8 cellular contexts compared by ENCODE assay signal in genomic region chr18:56650944-56651770, GRCh38. TPM values are rescaled to one million over a fixed set of nuclear protein-coding genes. Genes with fewer than 3 reads are reported as not detected.
DNase-seq lines count a peak whose midpoint lies in the region; ATAC-seq lines count a peak whose summit lies in the region.

TSS of gene WDR7 (plus strand) at chr18:56651359. CDS start at chr18:56672516, 21,157 bp downstream.

- DNase-seq in NCI-H1092 treated with DMSO at 0.1 percent for 48 hours (lab: John Stamatoyannopoulos, UW), result peak; percentile 99
- peak; percentile 87 for DNase-seq in SKM-1 (lab: John Stamatoyannopoulos, UW; ENCODE audit: unreplicated experiment)
- peak; percentile 91 for DNase-seq in activated naive CD4-positive, alpha-beta T cell treated with anti-CD3 and anti-CD28 coated beads, Interleukin-2, amount 50 U/mL, for 72 hours (ENCODE audit: low spot score in 2 of 2)
- peak; percentile 85 for DNase-seq in glomerular endothelial cell (ENCODE audit: extremely low read depth, low read depth, low spot score)
- peak; percentile 99 for DNase-seq in occipital lobe (lab: John Stamatoyannopoulos, UW)

- peak within 1 kb of the TSS; percentile 94 for H3K4me3 ChIP-seq in GM08714 (ENCODE audit: low read length)

- H3K9me3 Mint-ChIP-seq in activated naive CD4-positive, alpha-beta T cell treated with anti-CD3 and anti-CD28 coated beads, Interleukin-2, amount 50 U/mL, for 72 hours, result peaks cover 5 to 14% of the 10 kb centered on the region in 2 donors

- H3K36me3 Mint-ChIP-seq in activated naive CD4-positive, alpha-beta T cell treated with anti-CD3 and anti-CD28 coated beads, Interleukin-2, amount 50 U/mL, for 72 hours, result peaks cover 27% of the 10 kb centered on the region in 2 donors

- peak within 1 kb of the TSS; percentile 97 to 98 for H3K27ac Mint-ChIP-seq in activated naive CD4-positive, alpha-beta T cell treated with anti-CD3 and anti-CD28 coated beads, Interleukin-2, amount 50 U/mL, for 72 hours

- H3K27ac ChIP-seq in temporal lobe (ENCODE audit: low read depth, low read length), result peak within 1 kb of the TSS; percentile 85

- peak; percentile 90 for ATAC-seq in HG02610 (IDR thresholded peaks at IDR 0.05; ENCODE audit: unreplicated experiment)
- ATAC-seq in activated naive CD4-positive, alpha-beta T cell treated with anti-CD3 and anti-CD28 coated beads, Interleukin-2, amount 50 U/mL, for 72 hours, result peak; percentile 88 to 94

RNA-seq across cellular contexts. Expression of gene WDR7, which starts in this region (rescaled TPM):
- total RNA-seq in activated naive CD4-positive, alpha-beta T cell treated with anti-CD3 and anti-CD28 coated beads, Interleukin-2, amount 50 U/mL, for 72 hours, result 10 to 100 TPM; 21.9 to 33.7 TPM
- 13.8 and 16.0 TPM in 2 replicates for total RNA-seq in glomerular endothelial cell
- total RNA-seq in occipital lobe, result 132 TPM
- 79.2 TPM for total RNA-seq in temporal lobe

Comparison
In these comparisons a context has a peak if more than half of its experiments do, and no peak if none do; other contexts are left out.
1. Peak in every context shown above with its lines: DNase-seq, ATAC-seq, H3K4me3 ChIP-seq and H3K27ac ChIP-seq.